In the genomic region with DNA sequence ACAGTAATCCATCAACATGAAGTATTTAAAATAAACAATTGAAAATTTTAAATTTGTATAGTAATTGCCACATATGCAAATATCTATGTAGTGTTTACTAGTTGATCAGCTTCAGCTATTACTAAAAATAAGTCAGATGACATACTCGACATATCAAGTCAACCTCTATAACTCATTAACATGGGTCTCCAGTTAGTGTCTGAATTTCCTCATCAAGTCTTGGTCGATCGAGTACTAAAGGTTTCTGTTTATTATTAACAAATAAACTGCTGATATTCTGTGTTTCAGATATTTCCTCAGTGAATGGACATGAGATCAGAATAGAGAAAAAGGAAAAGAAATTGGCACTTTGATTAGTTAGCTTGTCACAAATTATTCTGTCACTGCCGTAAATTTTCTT, we compare ENCODE assay signal across 27 cellular contexts.
"Had no signal": no experiment of that assay in that cellular context is flagged by ENCODE, and none has a peak within 500 bp of the region (broad histone marks: within the 10 kb centered on the region; RNA-seq: fewer than 3 reads in every experiment).

No MANE protein-coding gene starts in this region.

- H3K27ac Mint-ChIP-seq: activated CD4-positive, alpha-beta memory T cell treated with anti-CD3 and anti-CD28 coated beads, Interleukin-2, amount 10 ng/mL, durations not matched to agents 7 days and 5 days; activated CD4-positive, alpha-beta T cell treated with anti-CD3 and anti-CD28 coated beads, Interleukin-2, amount 10 ng/mL, durations not matched to agents 7 days and 5 days; activated naive CD8-positive, alpha-beta T cell; activated T-helper 17 cell treated with anti-CD3 and anti-CD28 coated beads, Interleukin-2, amount 50 U/mL, for 72 hours; dendritic cell treated with granulocyte-macrophage colony-stimulating factor and Interleukin-4, amounts not matched to agents 40 ng/mL and 50 ng/mL, for 4 days; WTC11 had no signal

- H3K4me1 ChIP-seq: esophagus squamous epithelium, gastroesophageal sphincter, heart right ventricle had no signal

- ATAC-seq: activated T-cell treated with anti-CD3 and anti-CD28 coated beads, Interleukin-2, amount 50 U/mL, for 4 hours; activated T-helper 17 cell treated with anti-CD3 and anti-CD28 coated beads, Interleukin-2, amount 50 U/mL, for 72 hours; gastroesophageal sphincter; heart right ventricle; WTC11 had no signal

- H3K4me3 Mint-ChIP-seq: activated CD4-positive, alpha-beta memory T cell treated with anti-CD3 and anti-CD28 coated beads, Interleukin-2, amount 10 ng/mL, durations not matched to agents 7 days and 5 days; activated CD4-positive, alpha-beta T cell treated with anti-CD3 and anti-CD28 coated beads, Interleukin-2, amount 10 ng/mL, durations not matched to agents 7 days and 5 days; activated naive CD8-positive, alpha-beta T cell; activated T-cell treated with anti-CD3 and anti-CD28 coated beads, Interleukin-2, amount 50 U/mL, for 4 hours; activated T-helper 17 cell treated with anti-CD3 and anti-CD28 coated beads, Interleukin-2, amount 50 U/mL, for 72 hours; central memory CD8-positive, alpha-beta T cell; dendritic cell treated with granulocyte-macrophage colony-stimulating factor and Interleukin-4, amounts not matched to agents 40 ng/mL and 50 ng/mL, for 4 days; WTC11 had no signal

- H3K4me1 Mint-ChIP-seq: activated CD4-positive, alpha-beta memory T cell treated with anti-CD3 and anti-CD28 coated beads, Interleukin-2, amount 10 ng/mL, durations not matched to agents 7 days and 5 days; activated CD4-positive, alpha-beta T cell treated with anti-CD3 and anti-CD28 coated beads, Interleukin-2, amount 10 ng/mL, durations not matched to agents 7 days and 5 days; activated T-helper 17 cell treated with anti-CD3 and anti-CD28 coated beads, Interleukin-2, amount 50 U/mL, for 72 hours; central memory CD8-positive, alpha-beta T cell had no signal

- H3K9me3 ChIP-seq: esophagus squamous epithelium, gastroesophageal sphincter, heart right ventricle had no signal

- DNase-seq: activated CD4-positive, alpha-beta memory T cell treated with anti-CD3 and anti-CD28 coated beads, Interleukin-2, amount 10 ng/mL, durations not matched to agents 7 days and 5 days; activated CD4-positive, alpha-beta T cell treated with anti-CD3 and anti-CD28 coated beads for 1 hour; activated CD4-positive, alpha-beta T cell treated with anti-CD3 and anti-CD28 coated beads for 4 hours; activated CD4-positive, alpha-beta T cell treated with anti-CD3 and anti-CD28 coated beads, Interleukin-2, amount 10 ng/mL, durations not matched to agents 7 days and 5 days; activated CD4-positive, alpha-beta T cell treated with anti-CD3 and anti-CD28 coated beads, Interleukin-2, amount 50 U/mL, for 4 hours; activated effector memory CD4-positive, alpha-beta T cell treated with Interleukin-2 at 50 U/mL for 16 hours; activated gamma-delta T cell treated with Interleukin-2 at 50 U/mL for 16 hours; activated naive CD4-positive, alpha-beta T cell treated with anti-CD3 and anti-CD28 coated beads, Interleukin-2, amount 50 U/mL, for 16 hours; activated naive CD4-positive, alpha-beta T cell treated with Interleukin-2 at 50 U/mL for 16 hours; activated T-cell treated with anti-CD3 and anti-CD28 coated beads, Interleukin-2, amount 50 U/mL, for 4 hours; amniotic stem cell; anterior cingulate cortex; brain microvascular endothelial cell; dorsolateral prefrontal cortex; effector memory CD4-positive, alpha-beta T cell; esophagus squamous epithelium; foreskin melanocyte; heart right ventricle; T-helper 2 cell had no signal

- H3K27me3 Mint-ChIP-seq: activated CD4-positive, alpha-beta T cell treated with anti-CD3 and anti-CD28 coated beads, Interleukin-2, amount 10 ng/mL, durations not matched to agents 7 days and 5 days; dendritic cell treated with granulocyte-macrophage colony-stimulating factor and Interleukin-4, amounts not matched to agents 40 ng/mL and 50 ng/mL, for 4 days had no signal

- H3K27ac ChIP-seq: brain microvascular endothelial cell, coronary artery, dorsolateral prefrontal cortex, esophagus squamous epithelium, gastroesophageal sphincter, heart right ventricle, VCaP had no signal

- H3K36me3 ChIP-seq: brain microvascular endothelial cell, esophagus squamous epithelium, gastroesophageal sphincter, heart right ventricle had no signal

- H3K36me3 Mint-ChIP-seq: activated naive CD8-positive, alpha-beta T cell; WTC11 had no signal

- H3K4me3 ChIP-seq: coronary artery, dorsolateral prefrontal cortex, esophagus squamous epithelium, gastroesophageal sphincter, heart right ventricle had no signal

- H3K27me3 ChIP-seq: brain microvascular endothelial cell, dorsolateral prefrontal cortex, esophagus squamous epithelium, gastroesophageal sphincter, heart right ventricle had no signal

- H3K9me3 Mint-ChIP-seq: activated CD4-positive, alpha-beta T cell treated with anti-CD3 and anti-CD28 coated beads, Interleukin-2, amount 10 ng/mL, durations not matched to agents 7 days and 5 days; activated T-helper 17 cell treated with anti-CD3 and anti-CD28 coated beads, Interleukin-2, amount 50 U/mL, for 72 hours had no signal
